In the genomic region with DNA sequence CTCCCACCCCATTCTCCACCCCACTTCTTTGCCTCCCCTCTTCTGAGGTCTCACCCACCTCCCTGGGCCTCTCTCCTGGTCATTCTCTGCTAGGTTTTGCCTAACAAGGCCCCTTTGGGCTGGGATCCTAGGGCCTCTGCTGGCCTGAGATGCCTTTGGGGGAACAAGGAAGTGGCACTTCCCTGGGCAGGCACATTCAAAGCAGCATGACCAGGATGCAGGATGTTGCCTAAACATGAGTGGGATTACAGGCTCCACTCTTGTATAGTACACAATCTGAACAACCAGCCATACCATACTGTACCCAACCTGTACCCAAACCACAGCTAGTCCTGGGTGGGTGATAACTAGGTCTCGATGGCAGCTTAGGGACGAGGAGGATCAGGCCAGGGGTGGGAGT, we compare ENCODE assay signal across 17 cellular contexts. TPM values are rescaled to one million over a fixed set of nuclear protein-coding genes. Genes with fewer than 3 reads are reported as not detected.
A peak's percentile ranks its signal among the peaks of the same experiment; 100 is the strongest.
DNase-seq lines count a peak whose midpoint lies in the region; ATAC-seq and TF ChIP-seq lines count a peak whose summit lies in the region.
"Had no signal": no experiment of that assay in that cellular context is flagged by ENCODE, and none has a peak within 500 bp of the region (broad histone marks: within the 10 kb centered on the region; RNA-seq: fewer than 3 reads in every experiment).

No MANE protein-coding gene starts in this region.

- DNase-seq in T-helper 17 cell (no peak), neural crest cell (ENCODE audit: low read depth, low spot score) (no peak), Calu3 (no peak), SIG-M5 (lab: John Stamatoyannopoulos, UW) (no peak)
- DNase-seq: CD8-positive, alpha-beta T cell; GDM1; HFFc6; MM.1S; NCI-H1417 treated with DMSO at 0.1 percent for 48 hours; NCI-H2029; NCI-H2171; NK-92 treated with Interleukin-12 subunit alpha and Interleukin-12 subunit beta, amount 100 ng/mL, for 24 hours; T-helper 1 cell had no signal

- H3K36me3 Mint-ChIP-seq in T-helper 17 cell (ENCODE audit: low read depth) (peaks cover 2% of the 10 kb centered on the region), neural crest cell (ENCODE audit: low read depth) (no peaks in the 10 kb centered on the region), Calu3 (ENCODE audit: insufficient read depth, unreplicated experiment) (peaks cover 47% of the 10 kb centered on the region)

- BruUV-seq in Calu3 (replicated peaks; lab: Mats Ljungman, UMichigan), result no TSS peak

- TF ChIP-seq CTCF in HEK293 (tag by site-specific recombination; IDR thresholded peaks at IDR 0.05) (no peak), neural crest cell (conservative IDR thresholded peaks at IDR 0.05) (no peak), Calu3 (IDR thresholded peaks at IDR 0.05; ENCODE audit: unreplicated experiment) (no peak)

- no peaks in the 10 kb centered on the region for H4K20me1 ChIP-seq in BLaER1 treated with 17β-estradiol and CSF1 and Interleukin-3, amounts not matched to agents 10 nM and 100 nM

- peak overlapping the region; percentile 54 to 97 (median 91) for H3K4me2 ChIP-seq in BLaER1 treated with 17β-estradiol and CSF1 and Interleukin-3, amounts not matched to agents 10 nM and 100 nM

- POLR2A ChIA-PET in HEK293 (lab: Yijun Ruan, JAX), result interaction anchor here (1.6 kb wide), 1 partner anchor 24 kb away, joined by 6 read pairs; a partner anchor contains a TSS

- H3K27me3 ChIP-seq in BLaER1 treated with 17β-estradiol and CSF1 and Interleukin-3, amounts not matched to agents 10 nM and 100 nM, result no peaks in the 10 kb centered on the region

- H3K4me3 ChIP-seq in BLaER1 treated with 17β-estradiol and CSF1 and Interleukin-3, amounts not matched to agents 10 nM and 100 nM, result no peak overlapping the region
- no peak overlapping the region for H3K4me3 ChIP-seq in HEK293 (ENCODE audit: low read depth, low read length)
- H3K4me3 ChIP-seq: GM12878 had no signal

- no peak overlapping the region for H3K27ac Mint-ChIP-seq in T-helper 17 cell
- no peak overlapping the region for H3K27ac Mint-ChIP-seq in neural crest cell (ENCODE audit: unreplicated experiment)
- no peak overlapping the region for H3K27ac Mint-ChIP-seq in Calu3 (ENCODE audit: unreplicated experiment)
- H3K27ac Mint-ChIP-seq: CD8-positive, alpha-beta T cell; HFFc6 had no signal

- peak overlapping the region in 9 of 11 experiments; percentile 19 to 72 (median 46); a peak in 15 of 22 replicates for H3K27ac ChIP-seq in BLaER1 treated with 17β-estradiol and CSF1 and Interleukin-3, amounts not matched to agents 10 nM and 100 nM
- no peak overlapping the region for H3K27ac ChIP-seq in HEK293 (ENCODE audit: extremely low read depth, low read depth, low read length)

- H3K4me1 Mint-ChIP-seq in T-helper 17 cell (peaks cover 8% of the 10 kb centered on the region), neural crest cell (peaks cover 6% of the 10 kb centered on the region), Calu3 (ENCODE audit: low read depth, unreplicated experiment) (peaks cover 8% of the 10 kb centered on the region)

- H3K27me3 Mint-ChIP-seq in T-helper 17 cell (no peaks in the 10 kb centered on the region), neural crest cell (ENCODE audit: low read depth) (no peaks in the 10 kb centered on the region), Calu3 (ENCODE audit: unreplicated experiment) (no peaks in the 10 kb centered on the region)

- peaks cover 34 to 42% (median 39%) of the 10 kb centered on the region in 10 experiments for H3K4me1 ChIP-seq in BLaER1 treated with 17β-estradiol and CSF1 and Interleukin-3, amounts not matched to agents 10 nM and 100 nM
- H3K4me1 ChIP-seq in HEK293 (ENCODE audit: control insufficient read depth, insufficient read depth, low read length), result no peaks in the 10 kb centered on the region

- H3K4me3 Mint-ChIP-seq in T-helper 17 cell (peak overlapping the region; percentile 59), neural crest cell (peak overlapping the region; percentile 38), Calu3 (ENCODE audit: low read depth, unreplicated experiment) (no peak overlapping the region)
- H3K4me3 Mint-ChIP-seq: CD8-positive, alpha-beta T cell; HFFc6 had no signal

- H3K9ac ChIP-seq in BLaER1 treated with 17β-estradiol and CSF1 and Interleukin-3, amounts not matched to agents 10 nM and 100 nM, result peak overlapping the region; percentile 19 to 53 (median 40); a peak in 18 of 22 replicates

- H3K9me3 ChIP-seq in BLaER1 treated with 17β-estradiol and CSF1 and Interleukin-3, amounts not matched to agents 10 nM and 100 nM (replicated peaks in 1 of 11), result no peaks in the 10 kb centered on the region
- H3K9me3 ChIP-seq in HEK293 (ENCODE audit: control insufficient read depth, insufficient read depth, low read depth, low read length) (no peaks in the 10 kb centered on the region), T-helper 17 cell (ENCODE audit: control insufficient read depth, low read length, poor library complexity, severe bottlenecking) (no peaks in the 10 kb centered on the region)

- intact Hi-C loops in Calu3 (cut with micrococcal nuclease; ENCODE audit: unreplicated experiment), result no loop called here

- ATAC-seq in T-helper 17 cell, result no peak
- no peak for ATAC-seq in HG02642 (IDR thresholded peaks at IDR 0.05; ENCODE audit: poor library complexity, unreplicated experiment)
- ATAC-seq: CD8-positive, alpha-beta T cell; GM12878 had no signal

- H3K9me3 Mint-ChIP-seq in neural crest cell (no peaks in the 10 kb centered on the region), Calu3 (ENCODE audit: low read depth, unreplicated experiment) (no peaks in the 10 kb centered on the region)
- H3K9me3 Mint-ChIP-seq: CD8-positive, alpha-beta T cell; HFFc6 had no signal

- H3K36me3 ChIP-seq in BLaER1 treated with 17β-estradiol and CSF1 and Interleukin-3, amounts not matched to agents 10 nM and 100 nM, result peaks cover 8 to 24% (median 12%) of the 10 kb centered on the region in 11 experiments; a peak in 16 of 22 replicates
- peaks cover 5 to 13% of the 10 kb centered on the region in 2 experiments; a peak in 2 of 3 replicates for H3K36me3 ChIP-seq in HEK293 (ENCODE audit: control insufficient read depth in 2 of 2, insufficient read depth in 1 of 2, low read length in 2 of 2)

- CTCF ChIA-PET in HEK293 (lab: Yijun Ruan, JAX), result interaction anchor here (1.0 to 11.0 kb wide), 2 partner anchors 5 to 9 kb away, joined by 3 to 170 read pairs; a partner anchor contains a TSS
- CTCF ChIA-PET in Calu3 (lab: Charles Lee), result interaction anchor here (1.2 kb wide), 1 partner anchor 9 kb away, joined by 3 read pairs; no protein-coding TSS in a partner anchor

TF ChIP-seq in HEK293, 187 proteins besides CTCF, POLR2A, EP300 and RAD21:
- TF ChIP-seq, protein P1, sequence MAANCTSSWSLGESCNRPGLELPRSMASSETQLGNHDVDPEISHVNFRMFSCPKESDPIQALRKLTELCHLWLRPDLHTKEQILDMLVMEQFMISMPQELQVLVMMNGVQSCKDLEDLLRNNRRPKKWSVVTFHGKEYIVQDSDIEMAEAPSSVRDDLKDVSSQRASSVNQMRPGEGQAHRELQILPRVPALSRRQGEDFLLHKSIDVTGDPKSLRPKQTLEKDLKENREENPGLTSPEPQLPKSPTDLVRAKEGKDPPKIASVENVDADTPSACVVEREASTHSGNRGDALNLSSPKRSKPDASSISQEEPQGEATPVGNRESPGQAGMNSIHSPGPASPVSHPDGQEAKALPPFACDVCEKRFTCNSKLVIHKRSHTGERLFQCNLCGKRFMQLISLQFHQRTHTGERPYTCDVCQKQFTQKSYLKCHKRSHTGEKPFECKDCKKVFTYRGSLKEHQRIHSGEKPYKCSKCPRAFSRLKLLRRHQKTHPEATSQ (tag by site-specific recombination; IDR thresholded peaks at IDR 0.05), result no peak
- 0 out of 2 replicates have a peak, but pooled peaks have one; percentile 22 for TF ChIP-seq ZNF600 (tag by site-specific recombination; IDR thresholded peaks at IDR 0.05)

RNA-seq across cellular contexts. Expression of a gene that starts 9.0 kb away (rescaled TPM):
- 1 to 10 TPM; 9.6 to 9.7 TPM for total RNA-seq in T-helper 17 cell
- total RNA-seq in neural crest cell, result 11.9 and 13.1 TPM in 2 replicates
- total RNA-seq in Calu3 (2022), result 20.4 and 20.5 TPM in 2 replicates

RNA-seq across cellular contexts. Expression of a gene that starts 28.6 kb away (rescaled TPM):
- 10 to 100 TPM; 30.3 to 33.4 TPM for total RNA-seq in T-helper 17 cell
- total RNA-seq in neural crest cell, result 49.3 and 49.4 TPM in 2 replicates
- total RNA-seq in Calu3 (2022), result 26.0 and 29.7 TPM in 2 replicates

RNA-seq across cellular contexts. Expression of a gene that starts 34.7 kb away (rescaled TPM):
- under 1 TPM in 1 of 2 donors, not detected in 1; 0.72 TPM for total RNA-seq in T-helper 17 cell
- total RNA-seq in neural crest cell, result 0.64 and 1.4 TPM in 2 replicates
- total RNA-seq in Calu3 (2022), result 253 and 301 TPM in 2 replicates

Comparison
In these comparisons a context has a peak if more than half of its experiments do, and no peak if none do; other contexts are left out.
1. RNA of a gene that starts 34.7 kb away (total RNA-seq): 253 to 301 TPM in Calu3; 0.64 to 1.4 TPM in neural crest cell and 0.72 TPM in T-helper 17 cell; every median in the first group is over 100 times any median in the second.